8 cellular contexts compared by ENCODE assay signal in genomic region chr4:128574706-128575105, GRCh38.
DNase-seq lines count a peak whose midpoint lies in the region; ATAC-seq, FAIRE-seq and TF ChIP-seq lines count a peak whose summit lies in the region.

No MANE protein-coding gene starts in this region.

- no peaks in the 10 kb centered on the region for H3K9me2 ChIP-seq in PC-9 (ENCODE audit: insufficient read depth)

- H3K4me3 ChIP-seq in CD8-positive, alpha-beta memory T cell (ENCODE audit: low read length) = no peak overlapping the region
- H3K4me3 ChIP-seq in PC-9 (no peak overlapping the region), cardiac muscle cell (no peak overlapping the region)

- H3K79me2 ChIP-seq in PC-9 (ENCODE audit: low read depth) = no peaks in the 10 kb centered on the region

- no peak overlapping the region for H2AFZ ChIP-seq in PC-9

- no peaks in the 10 kb centered on the region for H3K9me3 Mint-ChIP-seq in CD8-positive, alpha-beta memory T cell

- no peaks in the 10 kb centered on the region for H3K4me1 Mint-ChIP-seq in CD8-positive, alpha-beta memory T cell

- no peaks in the 10 kb centered on the region for H3K9me3 ChIP-seq in CD8-positive, alpha-beta memory T cell (ENCODE audit: low read length)
- no peaks in the 10 kb centered on the region for H3K9me3 ChIP-seq in PC-9 (ENCODE audit: insufficient read depth, low read depth)
- H3K9me3 ChIP-seq in cardiac muscle cell (ENCODE audit: low read depth) = no peaks in the 10 kb centered on the region

- H3K36me3 Mint-ChIP-seq in CD8-positive, alpha-beta memory T cell = no peaks in the 10 kb centered on the region

- BruUV-seq in PC-9 (replicated peaks; lab: Mats Ljungman, UMichigan) = no TSS peak

- H3K27me3 ChIP-seq in CD8-positive, alpha-beta memory T cell (ENCODE audit: insufficient read depth, low read length, poor library complexity, severe bottlenecking) = no peaks in the 10 kb centered on the region
- H3K27me3 ChIP-seq in PC-9 (ENCODE audit: insufficient read depth, low read depth) = no peaks in the 10 kb centered on the region
- peaks cover 9% of the 10 kb centered on the region for H3K27me3 ChIP-seq in cardiac muscle cell

- no peak overlapping the region for H3K4me3 Mint-ChIP-seq in CD8-positive, alpha-beta memory T cell

- TF ChIP-seq CTCF in PC-9 (conservative IDR thresholded peaks at IDR 0.05) (peak; percentile 65), cardiac muscle cell (IDR thresholded peaks at IDR 0.05; ENCODE audit: low read depth, low read length) (peak; percentile 73)

- H3K27ac ChIP-seq in CD8-positive, alpha-beta memory T cell (ENCODE audit: low read depth, low read length) = no peak overlapping the region
- H3K27ac ChIP-seq in PC-9 = no peak overlapping the region
- no peak overlapping the region for H3K27ac ChIP-seq in cardiac muscle cell

- H3K4me1 ChIP-seq in CD8-positive, alpha-beta memory T cell (ENCODE audit: insufficient read depth, low read length) = no peaks in the 10 kb centered on the region
- H3K4me1 ChIP-seq in PC-9 (replicated peaks; ENCODE audit: insufficient read depth) (peaks cover 20% of the 10 kb centered on the region), cardiac muscle cell (ENCODE audit: low read depth) (peaks cover 12% of the 10 kb centered on the region)

- intact Hi-C loops in PC-9 (cut with micrococcal nuclease; ENCODE audit: unreplicated experiment) = no loop called here

- H3K27ac Mint-ChIP-seq in CD8-positive, alpha-beta memory T cell = no peak overlapping the region

- peak; percentile 94 for ATAC-seq in HG03159 (IDR thresholded peaks at IDR 0.05; ENCODE audit: unreplicated experiment)

- H3K4me2 ChIP-seq in PC-9 = no peak overlapping the region

- H3F3A ChIP-seq in PC-9 (ENCODE audit: insufficient read depth, low read depth) = no peaks in the 10 kb centered on the region

- DNase-seq in CD8-positive, alpha-beta memory T cell = peak; percentile 25 to 69 (median 34)
- peak; percentile 44 for DNase-seq in GM19239 (ENCODE audit: insufficient read length, low spot score)
- DNase-seq in PC-9 = no peak
- peak; percentile 50 for DNase-seq in activated gamma-delta T cell treated with anti-CD3 and anti-CD28 coated beads, Interleukin-2, amount 50 U/mL, for 16 hours (ENCODE audit: low read depth)
- DNase-seq in cardiac muscle cell (ENCODE audit: low read depth in 1 of 2, low spot score in 1 of 2) = peak; percentile 65 to 92
- DNase-seq in renal cortical epithelial cell (ENCODE audit: low read depth) = peak; percentile 85
- DNase-seq in 8988T = no peak

- H3K27me3 Mint-ChIP-seq in CD8-positive, alpha-beta memory T cell = peaks cover 10 to 15% of the 10 kb centered on the region in 2 donors

- peak; percentile 8 for FAIRE-seq in GM19239 (lab: Jason Lieb, UNC)

- POLR2A ChIA-PET in CD8-positive, alpha-beta memory T cell (lab: Charles Lee) = interaction anchor here (1.0 kb wide), 1 partner anchor 235 kb away, joined by 5 read pairs; no protein-coding TSS in a partner anchor
- POLR2A ChIA-PET in PC-9 (lab: Charles Lee; ENCODE audit: unreplicated experiment) = no interaction called here

- no peaks in the 10 kb centered on the region for H3K36me3 ChIP-seq in CD8-positive, alpha-beta memory T cell (ENCODE audit: insufficient read depth, low read length)
- H3K36me3 ChIP-seq in PC-9 (ENCODE audit: low read depth) (no peaks in the 10 kb centered on the region), cardiac muscle cell (no peaks in the 10 kb centered on the region)

- CTCF ChIA-PET in CD8-positive, alpha-beta memory T cell (lab: Charles Lee) = no interaction called here
- CTCF ChIA-PET in PC-9 (lab: Charles Lee) = interaction anchor here (0.6 kb wide), 1 partner anchor 53 kb away, joined by 4 read pairs; no protein-coding TSS in a partner anchor

- H4K20me1 ChIP-seq in PC-9 (ENCODE audit: insufficient read depth) = no peaks in the 10 kb centered on the region

Comparison
In these comparisons a context has a peak if more than half of its experiments do, and no peak if none do; other contexts are left out.
1. DNase-seq: peak in CD8-positive, alpha-beta memory T cell (5 of 5), GM19239 (single experiment), activated gamma-delta T cell treated with anti-CD3 and anti-CD28 coated beads, Interleukin-2, amount 50 U/mL, for 16 hours (single experiment), cardiac muscle cell (2 of 2) and renal cortical epithelial cell (single experiment); none in PC-9 (0 of 2) and 8988T (single experiment).